In genomic region chr1:94966033-94966432, GRCh38 we compare ENCODE assay signal across 28 cellular contexts.
"Had no signal": no experiment of that assay in that cellular context is flagged by ENCODE, and none has a peak within 500 bp of the region (broad histone marks: within the 10 kb centered on the region; RNA-seq: fewer than 3 reads in every experiment).

No MANE protein-coding gene starts in this region.

- H3K4me3 Mint-ChIP-seq: mesothelial cell of epicardium; natural killer cell treated with Interleukin-12 subunit alpha and Interleukin-12 subunit beta and Interleukin-15 and Interleukin-18, amount 100 ng/mL, for 72 hours; neural progenitor cell; stimulated activated effector memory CD8-positive, alpha-beta T cell treated with anti-CD3 and anti-CD28 coated beads, Interleukin-12 subunit alpha, Interleukin-12 subunit beta, amount 100 ng/mL, for 72 hours; type B pancreatic cell had no signal

- H3K9me3 Mint-ChIP-seq: mesothelial cell of epicardium; naive B cell; natural killer cell treated with Interleukin-12 subunit alpha and Interleukin-12 subunit beta and Interleukin-15 and Interleukin-18, amount 100 ng/mL, for 72 hours; neural progenitor cell; stimulated activated effector memory CD8-positive, alpha-beta T cell treated with anti-CD3 and anti-CD28 coated beads, Interleukin-12 subunit alpha, Interleukin-12 subunit beta, amount 100 ng/mL, for 72 hours; type B pancreatic cell had no signal

- H2AFZ ChIP-seq: neural progenitor cell had no signal

- H3K27me3 Mint-ChIP-seq: naive B cell; natural killer cell treated with Interleukin-12 subunit alpha and Interleukin-12 subunit beta and Interleukin-15 and Interleukin-18, amount 100 ng/mL, for 72 hours; type B pancreatic cell had no signal

- H3K36me3 ChIP-seq: heart right ventricle, left lung, neural progenitor cell, sigmoid colon, stomach, tibial artery had no signal

- FAIRE-seq: islet of Langerhans had no signal

- H3K9me3 ChIP-seq: heart right ventricle, left lung, mucosa of descending colon, psoas muscle, sigmoid colon, stomach, testis, tibial artery had no signal

- H3K4me3 ChIP-seq: dorsolateral prefrontal cortex, heart right ventricle, left lung, mucosa of descending colon, neural progenitor cell, psoas muscle, sigmoid colon, stomach, testis, tibial artery had no signal

- H3K27ac ChIP-seq: dorsolateral prefrontal cortex, epithelial cell of prostate, heart right ventricle, left lung, neural progenitor cell, psoas muscle, sigmoid colon, stomach, testis, tibial artery had no signal

- H3K4me2 ChIP-seq: neural progenitor cell had no signal

- DNase-seq: dorsolateral prefrontal cortex; effector CD4-positive, alpha-beta T cell; foreskin fibroblast; glutamatergic neuron; heart right ventricle; hippocampal formation; left cardiac atrium; left lung; mesenchymal stem cell; mucosa of descending colon; naive B cell; psoas muscle; right cardiac atrium; sigmoid colon; stimulated activated CD4-positive, alpha-beta T cell treated with anti-CD3 and anti-CD28 coated beads, Interleukin-2, amount 100 ng/mL, for 24 hours; stimulated activated CD4-positive, alpha-beta T cell treated with anti-CD3 and anti-CD28 coated beads, Interleukin-4, amount 100 ng/mL, for 24 hours; stimulated activated naive CD4-positive, alpha-beta T cell treated with Interleukin-2 at 50 U/mL for 16 hours; stomach; testis; tibial artery had no signal

- H3K4me1 ChIP-seq: psoas muscle had no signal

- H3K36me3 Mint-ChIP-seq: natural killer cell treated with Interleukin-12 subunit alpha and Interleukin-12 subunit beta and Interleukin-15 and Interleukin-18, amount 100 ng/mL, for 72 hours; stimulated activated effector memory CD8-positive, alpha-beta T cell treated with anti-CD3 and anti-CD28 coated beads, Interleukin-12 subunit alpha, Interleukin-12 subunit beta, amount 100 ng/mL, for 72 hours; type B pancreatic cell had no signal

- ATAC-seq: esophagus mucosa; heart right ventricle; left cardiac atrium; left lung; mucosa of descending colon; natural killer cell treated with Interleukin-12 subunit alpha and Interleukin-12 subunit beta and Interleukin-15 and Interleukin-18, amount 100 ng/mL, for 72 hours; psoas muscle; right cardiac atrium; stimulated activated effector memory CD8-positive, alpha-beta T cell treated with anti-CD3 and anti-CD28 coated beads, Interleukin-12 subunit alpha, Interleukin-12 subunit beta, amount 100 ng/mL, for 72 hours had no signal

- H3K27ac Mint-ChIP-seq: mesothelial cell of epicardium; naive B cell; natural killer cell treated with Interleukin-12 subunit alpha and Interleukin-12 subunit beta and Interleukin-15 and Interleukin-18, amount 100 ng/mL, for 72 hours; neural progenitor cell; stimulated activated effector memory CD8-positive, alpha-beta T cell treated with anti-CD3 and anti-CD28 coated beads, Interleukin-12 subunit alpha, Interleukin-12 subunit beta, amount 100 ng/mL, for 72 hours; type B pancreatic cell had no signal
